In genomic region chr15:40279437-40280141, GRCh38 we compare ENCODE assay signal across 9 cellular contexts. TPM values are rescaled to one million over a fixed set of nuclear protein-coding genes. Genes with fewer than 3 reads are reported as not detected.
A peak's percentile ranks its signal among the peaks of the same experiment; 100 is the strongest.
DNase-seq lines count a peak whose midpoint lies in the region; ATAC-seq lines count a peak whose summit lies in the region.
"Had no signal": no experiment of that assay in that cellular context is flagged by ENCODE, and none has a peak within 500 bp of the region (broad histone marks: within the 10 kb centered on the region; RNA-seq: fewer than 3 reads in every experiment).

No MANE protein-coding gene starts in this region.

- CTCF ChIA-PET in activated CD8-positive, alpha-beta T cell treated with anti-CD3 and anti-CD28 coated beads, Interleukin-2, amount 10 ng/mL, durations not matched to agents 7 days and 5 days (lab: Charles Lee) = interaction anchor here (0.6 to 9.8 kb wide), 48 partner anchors 8 to 491 kb away, joined by 3 to 559 read pairs (median 5); partner anchors contain the start of genes CCDC9B, DISP2, INAFM2 and KNSTRN

- no peak overlapping the region for H3K4me2 ChIP-seq in mesendoderm (ENCODE audit: low read length)

- WGBS in mesendoderm (ENCODE audit: extremely low coverage, insufficient coverage, low lambda C conversion rate) = no CpG with 5 or more reads among the region's 40 CpGs

- POLR2A ChIA-PET in activated CD8-positive, alpha-beta T cell treated with anti-CD3 and anti-CD28 coated beads, Interleukin-2, amount 10 ng/mL, durations not matched to agents 7 days and 5 days (lab: Charles Lee) = interaction anchor here (0.9 to 2.9 kb wide), 2 partner anchors 21 to 30 kb away, joined by 3 to 21 read pairs; partner anchors contain the start of gene PLCB2

- peaks cover 21% of the 10 kb centered on the region for H3K27me3 ChIP-seq in mesendoderm (ENCODE audit: insufficient read depth, low read length, poor library complexity)

- H2BK120ac ChIP-seq in mesendoderm (ENCODE audit: low read depth, low read length) = no peak overlapping the region

- H3K18ac ChIP-seq in mesendoderm (ENCODE audit: low read length) = no peak overlapping the region

- no peak overlapping the region for H2AK5ac ChIP-seq in mesendoderm (ENCODE audit: low read length)

- H3K9me3 Mint-ChIP-seq in activated CD8-positive, alpha-beta T cell treated with anti-CD3 and anti-CD28 coated beads, Interleukin-2, amount 10 ng/mL, durations not matched to agents 7 days and 5 days (ENCODE audit: insufficient read depth) = no peaks in the 10 kb centered on the region
- no peaks in the 10 kb centered on the region for H3K9me3 Mint-ChIP-seq in effector memory CD8-positive, alpha-beta T cell

- peak; percentile 30 for ATAC-seq in activated CD8-positive, alpha-beta T cell treated with anti-CD3 and anti-CD28 coated beads, Interleukin-2, amount 10 ng/mL, durations not matched to agents 7 days and 5 days
- ATAC-seq in effector memory CD8-positive, alpha-beta T cell (replicated peaks) = peak; percentile 23
- ATAC-seq in HG02938 (IDR thresholded peaks at IDR 0.05; ENCODE audit: unreplicated experiment) = no peak

- H3K23ac ChIP-seq in mesendoderm (ENCODE audit: low read length) = no peak overlapping the region

- H3K27me3 Mint-ChIP-seq in activated CD8-positive, alpha-beta T cell treated with anti-CD3 and anti-CD28 coated beads, Interleukin-2, amount 10 ng/mL, durations not matched to agents 7 days and 5 days (ENCODE audit: low read depth) = peaks cover 54% of the 10 kb centered on the region
- H3K27me3 Mint-ChIP-seq in effector memory CD8-positive, alpha-beta T cell = peaks cover 6 to 42% of the 10 kb centered on the region in 2 donors

- H3K9ac ChIP-seq in mesendoderm (ENCODE audit: low read length) = no peak overlapping the region

- no peak overlapping the region for H4K8ac ChIP-seq in mesendoderm (ENCODE audit: low read depth, low read length)

- H3K27ac ChIP-seq in mesendoderm (ENCODE audit: low read depth, low read length) = no peak overlapping the region

- no peaks in the 10 kb centered on the region for H3K36me3 ChIP-seq in mesendoderm (ENCODE audit: control insufficient read depth, insufficient read depth, low read length)

- H3K27ac Mint-ChIP-seq in activated CD8-positive, alpha-beta T cell treated with anti-CD3 and anti-CD28 coated beads, Interleukin-2, amount 10 ng/mL, durations not matched to agents 7 days and 5 days = no peak overlapping the region
- H3K27ac Mint-ChIP-seq in effector memory CD8-positive, alpha-beta T cell = no peak overlapping the region

- peaks cover 24% of the 10 kb centered on the region for H3K4me1 Mint-ChIP-seq in activated CD8-positive, alpha-beta T cell treated with anti-CD3 and anti-CD28 coated beads, Interleukin-2, amount 10 ng/mL, durations not matched to agents 7 days and 5 days (ENCODE audit: low read depth)
- peaks cover 3 to 4% of the 10 kb centered on the region in 2 donors for H3K4me1 Mint-ChIP-seq in effector memory CD8-positive, alpha-beta T cell (ENCODE audit: low read depth in 2 of 2)

- no peak overlapping the region for H2BK15ac ChIP-seq in mesendoderm (replicated peaks; ENCODE audit: low read depth)

- DNase-seq in NCI-H82 (lab: John Stamatoyannopoulos, UW) (peak; percentile 76), NCI-H82 treated with DMSO at 0.1 percent for 48 hours (lab: John Stamatoyannopoulos, UW; ENCODE audit: unreplicated experiment) (no peak), NCI-H2171 (lab: John Stamatoyannopoulos, UW) (peak; percentile 26), mesendoderm (peak; percentile 78)
- DNase-seq in activated CD8-positive, alpha-beta T cell treated with anti-CD3 and anti-CD28 coated beads, Interleukin-2, amount 10 ng/mL, durations not matched to agents 7 days and 5 days = peak; percentile 75
- DNase-seq in effector memory CD8-positive, alpha-beta T cell = peak; percentile 63 to 68 (median 67)
- DNase-seq in stimulated activated CD8-positive, alpha-beta memory T cell treated with anti-CD3 and anti-CD28 coated beads, Interleukin-4, amount 100 ng/mL, for 1 hour (ENCODE audit: low read depth in 2 of 2, low spot score in 1 of 2) = peak; percentile 38 to 49

- no peak overlapping the region for H3K4ac ChIP-seq in mesendoderm (ENCODE audit: low read depth, low read length)

- no peak overlapping the region for H3K4me3 ChIP-seq in mesendoderm (ENCODE audit: low read length)

- H3K56ac ChIP-seq in mesendoderm (ENCODE audit: low read length) = no peak overlapping the region

- H3K79me2 ChIP-seq in mesendoderm (ENCODE audit: control insufficient read depth, insufficient read depth, low read length) = no peaks in the 10 kb centered on the region

- no peak overlapping the region for H2BK5ac ChIP-seq in mesendoderm (ENCODE audit: low read length)

- no peaks in the 10 kb centered on the region for H3K36me3 Mint-ChIP-seq in activated CD8-positive, alpha-beta T cell treated with anti-CD3 and anti-CD28 coated beads, Interleukin-2, amount 10 ng/mL, durations not matched to agents 7 days and 5 days (ENCODE audit: low read depth)
- H3K36me3 Mint-ChIP-seq in effector memory CD8-positive, alpha-beta T cell (ENCODE audit: insufficient read depth) = no peaks in the 10 kb centered on the region

- peaks cover 4% of the 10 kb centered on the region for H3K4me1 ChIP-seq in mesendoderm (ENCODE audit: control insufficient read depth, low read depth, low read length)

- no peak overlapping the region for H3K4me3 Mint-ChIP-seq in activated CD8-positive, alpha-beta T cell treated with anti-CD3 and anti-CD28 coated beads, Interleukin-2, amount 10 ng/mL, durations not matched to agents 7 days and 5 days
- H3K4me3 Mint-ChIP-seq in effector memory CD8-positive, alpha-beta T cell = peak overlapping the region in 1 of 2 donors; percentile 76

- no peak overlapping the region for H4K5ac ChIP-seq in mesendoderm (ENCODE audit: low read length)

- no peaks in the 10 kb centered on the region for H3K79me1 ChIP-seq in mesendoderm (ENCODE audit: low read length)

RNA-seq across cellular contexts. Expression of gene ANKRD63, which starts 3.3 kb away (rescaled TPM):
- total RNA-seq in activated CD8-positive, alpha-beta T cell treated with anti-CD3 and anti-CD28 coated beads, Interleukin-2, amount 10 ng/mL, durations not matched to agents 7 days and 5 days = under 1 TPM in 1 of 2 experiments, not detected in 1; 0.37 TPM
- 0.04 TPM for polyA plus RNA-seq in mesendoderm (2013, experiment 1 of 2)
- 0.06 TPM for polyA plus RNA-seq in mesendoderm (2013, experiment 2 of 2)

RNA-seq across cellular contexts. Expression of gene PLCB2, which starts 28.1 kb away (rescaled TPM):
- 100 to 1,000 TPM; 133 to 160 TPM for total RNA-seq in activated CD8-positive, alpha-beta T cell treated with anti-CD3 and anti-CD28 coated beads, Interleukin-2, amount 10 ng/mL, durations not matched to agents 7 days and 5 days
- 7.6 TPM for polyA plus RNA-seq in mesendoderm (2013, experiment 1 of 2)
- polyA plus RNA-seq in mesendoderm (2013, experiment 2 of 2) = 7.0 TPM

RNA-seq across cellular contexts. Expression of gene PAK6, which starts 40.7 kb away (rescaled TPM):
- total RNA-seq in activated CD8-positive, alpha-beta T cell treated with anti-CD3 and anti-CD28 coated beads, Interleukin-2, amount 10 ng/mL, durations not matched to agents 7 days and 5 days = 1 to 10 TPM; 1.2 to 1.4 TPM
- polyA plus RNA-seq in mesendoderm (2013, experiment 1 of 2) = 5.8 TPM
- 6.7 TPM for polyA plus RNA-seq in mesendoderm (2013, experiment 2 of 2)
- total RNA-seq: pulmonary artery endothelial cell had no signal

RNA-seq across cellular contexts. Expression of gene INAFM2, which starts 43.9 kb away (rescaled TPM):
- total RNA-seq in activated CD8-positive, alpha-beta T cell treated with anti-CD3 and anti-CD28 coated beads, Interleukin-2, amount 10 ng/mL, durations not matched to agents 7 days and 5 days = 1 to 10 TPM; 8.7 to 9.4 TPM
- polyA plus RNA-seq in mesendoderm (2013, experiment 1 of 2) = 17.9 TPM
- polyA plus RNA-seq in mesendoderm (2013, experiment 2 of 2) = 17.4 TPM
